ENCODE assay signal across 15 cellular contexts in the genomic region with DNA sequence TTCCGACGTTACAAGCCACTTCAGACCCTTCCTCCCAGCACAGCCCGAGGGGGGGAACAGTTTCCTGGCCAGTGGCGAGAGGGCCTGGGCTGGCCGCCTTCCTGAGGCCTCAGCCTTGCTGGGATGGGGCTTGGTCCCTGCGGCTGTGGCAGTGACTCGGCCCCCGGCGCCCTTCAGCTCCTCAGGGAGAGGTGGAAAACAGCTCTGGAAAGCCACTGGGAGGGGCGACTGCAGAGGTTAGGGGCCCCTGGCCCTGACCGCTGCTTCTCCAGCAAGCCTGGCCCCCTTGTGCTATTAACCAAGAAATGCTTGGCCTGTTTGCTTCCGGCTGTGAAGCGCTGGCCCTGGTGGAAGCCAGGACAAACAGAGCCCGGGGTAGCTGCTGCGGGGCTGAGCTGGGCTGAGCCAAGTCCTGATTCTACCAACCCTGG. TPM values are rescaled to one million over a fixed set of nuclear protein-coding genes. Genes with fewer than 3 reads are reported as not detected.
DNase-seq lines count a peak whose midpoint lies in the region; ATAC-seq and TF ChIP-seq lines count a peak whose summit lies in the region.
"Had no signal": no experiment of that assay in that cellular context is flagged by ENCODE, and none has a peak within 500 bp of the region (broad histone marks: within the 10 kb centered on the region; RNA-seq: fewer than 3 reads in every experiment).

No MANE protein-coding gene starts in this region.

- H3K27ac ChIP-seq in right lobe of liver (no peak overlapping the region), thoracic aorta (peak overlapping the region; percentile 90 to 92), testis (no peak overlapping the region)
- H3K27ac ChIP-seq: colonic mucosa, prostate gland had no signal

- TF ChIP-seq POLR2A in right lobe of liver (IDR thresholded peaks at IDR 0.05) (no peak), testis (IDR thresholded peaks at IDR 0.05) (no peak)

- ATAC-seq in right lobe of liver (no peak), thoracic aorta (ENCODE audit: insufficient number of reproducible peaks, low FRiP score, low read depth) (peak; percentile 49)
- ATAC-seq: activated CD8-positive, alpha-beta memory T cell treated with anti-CD3 and anti-CD28 coated beads, Interleukin-2, amount 10 ng/mL, durations not matched to agents 7 days and 5 days had no signal

- H3K9me3 ChIP-seq in right lobe of liver: no peaks in the 10 kb centered on the region
- no peaks in the 10 kb centered on the region for H3K9me3 ChIP-seq in thoracic aorta
- no peaks in the 10 kb centered on the region for H3K9me3 ChIP-seq in testis
- H3K9me3 ChIP-seq: colonic mucosa, prostate gland had no signal

- intact Hi-C loops in right lobe of liver (cut with DNase I) (no loop called here), testis (cut with DNase I; ENCODE audit: low total_unique reads) (loop anchor here (5.0 kb wide), 1 partner anchor 118 kb away; no protein-coding TSS in a partner anchor)

- WGBS in right lobe of liver (ENCODE audit: insufficient coverage, low coverage, low lambda C conversion rate, missing lambda C conversion rate): 53% methylated on average over 5 of the region's 15 CpGs
- 40 to 56% methylated on average over 7 to 15 of the region's 15 CpGs for WGBS in testis, 2 donors

- no peak overlapping the region for H3K4me3 ChIP-seq in right lobe of liver
- peak overlapping the region; percentile 10 for H3K4me3 ChIP-seq in thoracic aorta
- no peak overlapping the region for H3K4me3 ChIP-seq in testis
- H3K4me3 ChIP-seq: colonic mucosa, prostate gland had no signal

- H3K27me3 ChIP-seq in right lobe of liver: no peaks in the 10 kb centered on the region
- no peaks in the 10 kb centered on the region for H3K27me3 ChIP-seq in thoracic aorta (replicated peaks; ENCODE audit: insufficient read depth)
- no peaks in the 10 kb centered on the region for H3K27me3 ChIP-seq in testis
- H3K27me3 ChIP-seq: colonic mucosa had no signal

- DNase-seq in NCI-H146 (lab: John Stamatoyannopoulos, UW) (peak; percentile 60), NCI-H146 treated with DMSO at 0.1 percent for 48 hours (lab: John Stamatoyannopoulos, UW; ENCODE audit: unreplicated experiment) (no peak), ecto neural progenitor cell (ENCODE audit: low spot score) (peak; percentile 58), right lobe of liver (peak in 2 of 3 donors; percentile 31 to 45), thoracic aorta (ENCODE audit: low spot score) (no peak), testis (no peak), cerebellum (ENCODE audit: low spot score) (no peak), superior temporal gyrus (ENCODE audit: extremely low spot score) (no peak)
- DNase-seq: 8988T; activated CD8-positive, alpha-beta memory T cell treated with anti-CD3 and anti-CD28 coated beads, Interleukin-2, amount 10 ng/mL, durations not matched to agents 7 days and 5 days; activated naive CD8-positive, alpha-beta T cell treated with anti-CD3 and anti-CD28 coated beads for 36 hours; colonic mucosa; NCI-H226; stimulated activated CD4-positive, alpha-beta T cell treated with anti-CD3 and anti-CD28 coated beads, Interleukin-2, amount 100 ng/mL, for 48 hours had no signal

- H3K4me1 ChIP-seq in right lobe of liver (peaks cover 0 to 5% (median 0%) of the 10 kb centered on the region in 4 donors), thoracic aorta (ENCODE audit: control insufficient read depth in 1 of 2, low read depth in 2 of 2) (peaks cover 4 to 24% of the 10 kb centered on the region in 2 donors), testis (no peaks in the 10 kb centered on the region)
- H3K4me1 ChIP-seq: colonic mucosa, prostate gland had no signal

- TF ChIP-seq CTCF in right lobe of liver (IDR thresholded peaks at IDR 0.05) (no peak), thoracic aorta (IDR thresholded peaks at IDR 0.05) (no peak), testis (IDR thresholded peaks at IDR 0.05) (no peak)

- H3K36me3 ChIP-seq in right lobe of liver (no peaks in the 10 kb centered on the region), thoracic aorta (no peaks in the 10 kb centered on the region), testis (ENCODE audit: low read depth, missing control alignments) (no peaks in the 10 kb centered on the region)
- H3K36me3 ChIP-seq: colonic mucosa, prostate gland had no signal

RNA-seq across cellular contexts. Expression of a gene that starts 38.8 kb away (rescaled TPM):
- total RNA-seq in right lobe of liver (1 to 10 TPM in 2 of 6 experiments, under 1 TPM in 4; 0.04 to 1.1 (median 0.60) TPM), thoracic aorta (1 to 10 TPM; 1.1 TPM), testis (1 to 10 TPM; 2.9 to 5.5 TPM), cerebellum (0.54 TPM)
- polyA plus RNA-seq in testis (ENCODE audit: insufficient read depth, low read depth, low replicate concordance): 28.4 TPM

Comparison
In these comparisons a context has a peak if more than half of its experiments do, and no peak if none do; other contexts are left out.
1. DNase-seq: peak in NCI-H146 (single experiment), ecto neural progenitor cell (single experiment) and right lobe of liver (2 of 3); none in NCI-H146 treated with DMSO at 0.1 percent for 48 hours (single experiment), thoracic aorta (single experiment), testis (single experiment), cerebellum (single experiment) and superior temporal gyrus (single experiment).
2. H3K27ac ChIP-seq: peak in thoracic aorta (2 of 2); none in right lobe of liver (0 of 3) and testis (0 of 2).